ENCODE assay signal across 32 cellular contexts in the genomic region with DNA sequence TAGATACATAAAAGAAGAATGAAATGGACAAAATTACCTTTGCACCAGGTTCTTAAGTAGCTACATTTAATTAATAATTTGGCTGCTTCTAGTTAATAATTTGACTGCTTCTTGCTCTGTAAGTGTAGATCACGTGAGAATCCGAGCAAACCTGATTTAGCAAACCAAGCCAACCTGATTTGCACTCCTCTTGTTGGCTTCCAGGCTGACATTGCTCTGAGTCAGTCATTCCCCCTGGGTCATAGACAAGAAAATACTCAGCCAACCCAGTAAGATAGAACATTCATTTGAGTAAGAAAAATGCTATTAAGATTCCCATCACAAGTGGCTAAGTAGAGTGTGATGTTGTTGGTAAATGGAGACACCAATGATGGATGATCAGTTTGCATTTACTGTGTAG.
"Had no signal": no experiment of that assay in that cellular context is flagged by ENCODE, and none has a peak within 500 bp of the region (broad histone marks: within the 10 kb centered on the region; RNA-seq: fewer than 3 reads in every experiment).

No MANE protein-coding gene starts in this region.

- H3K4me3 ChIP-seq: cardiac muscle cell, SJSA1 had no signal

- DNase-seq: activated CD4-positive, alpha-beta T cell treated with anti-CD3 and anti-CD28 coated beads, Interleukin-2, amount 10 ng/mL, durations not matched to agents 24 days and 14 days; activated CD4-positive, alpha-beta T cell treated with anti-CD3 and anti-CD28 coated beads, Interleukin-2, amount 50 U/mL, for 4 hours; activated CD8-positive, alpha-beta T cell treated with anti-CD3 and anti-CD28 coated beads for 36 hours; activated effector memory CD4-positive, alpha-beta T cell treated with anti-CD3 and anti-CD28 coated beads, Interleukin-2, amount 50 U/mL, for 16 hours; activated naive CD4-positive, alpha-beta T cell; activated naive CD4-positive, alpha-beta T cell treated with anti-CD3 and anti-CD28 coated beads, Interleukin-2, amount 50 U/mL, for 16 hours; activated naive CD8-positive, alpha-beta T cell treated with anti-CD3 and anti-CD28 coated beads for 36 hours; activated T-cell treated with anti-CD3 and anti-CD28 coated beads, Interleukin-2, amount 50 U/mL, for 1 hour; activated T-cell treated with anti-CD3 and anti-CD28 coated beads, Interleukin-2, amount 50 U/mL, for 72 hours; amniotic stem cell; aorta; brain microvascular endothelial cell; Kasumi-1; KG1; NCI-H1092 treated with DMSO at 0.1 percent for 48 hours; NCI-H1417; NCI-H146; NCI-H187; NCI-H2029 treated with DMSO at 0.1 percent for 48 hours; NCI-H2107; NCI-H2171; NCI-H510A; NCI-H526; NCI-H748 treated with DMSO at 0.1 percent for 48 hours; NK-92 treated with Interleukin-12 subunit alpha and Interleukin-12 subunit beta, amount 100 ng/mL, for 24 hours; SHP77 treated with DMSO at 0.1 percent for 48 hours; SK-N-SH had no signal

- H3K36me3 ChIP-seq: brain microvascular endothelial cell, cardiac muscle cell, SJSA1 had no signal

- H3K27ac ChIP-seq: brain microvascular endothelial cell, cardiac muscle cell, SJSA1 had no signal

- FAIRE-seq: TTC549 had no signal

- ATAC-seq: activated CD8-positive, alpha-beta T cell treated with anti-CD3 and anti-CD28 coated beads for 36 hours; activated T-cell treated with anti-CD3 and anti-CD28 coated beads, Interleukin-2, amount 50 U/mL, for 72 hours; activated T-helper 17 cell treated with anti-CD3 and anti-CD28 coated beads, Interleukin-2, amount 50 U/mL, for 72 hours; Panc1 had no signal

- H3K4me1 ChIP-seq: SJSA1 had no signal

- H3K27me3 ChIP-seq: brain microvascular endothelial cell, cardiac muscle cell, SJSA1 had no signal
